Comparison of ENCODE assay signal across 2 cellular contexts in the genomic region with DNA sequence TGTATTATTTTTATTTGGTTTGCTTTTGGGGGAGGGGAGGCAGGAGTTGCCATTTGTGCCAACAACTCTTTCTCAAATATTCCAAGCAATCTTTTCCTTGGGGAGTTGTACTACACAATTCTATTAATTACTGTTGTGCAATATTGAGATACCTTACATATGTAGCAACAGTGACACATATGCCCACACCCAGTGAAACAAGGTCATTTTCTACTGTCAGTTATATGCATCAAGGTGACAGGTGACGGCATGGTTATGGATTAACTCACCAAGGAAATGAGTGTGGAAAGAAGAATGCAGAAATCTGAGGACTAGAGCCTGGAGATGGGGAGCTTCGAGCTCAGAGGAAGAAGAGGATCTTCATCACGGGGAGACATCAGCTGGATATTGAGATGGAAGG.
TF ChIP-seq lines count a peak whose summit lies in the region.

No MANE protein-coding gene starts in this region.

TF ChIP-seq in SK-N-SH, 30 proteins besides CTCF, POLR2A, EP300 and RAD21:
- TF ChIP-seq, protein P1, sequence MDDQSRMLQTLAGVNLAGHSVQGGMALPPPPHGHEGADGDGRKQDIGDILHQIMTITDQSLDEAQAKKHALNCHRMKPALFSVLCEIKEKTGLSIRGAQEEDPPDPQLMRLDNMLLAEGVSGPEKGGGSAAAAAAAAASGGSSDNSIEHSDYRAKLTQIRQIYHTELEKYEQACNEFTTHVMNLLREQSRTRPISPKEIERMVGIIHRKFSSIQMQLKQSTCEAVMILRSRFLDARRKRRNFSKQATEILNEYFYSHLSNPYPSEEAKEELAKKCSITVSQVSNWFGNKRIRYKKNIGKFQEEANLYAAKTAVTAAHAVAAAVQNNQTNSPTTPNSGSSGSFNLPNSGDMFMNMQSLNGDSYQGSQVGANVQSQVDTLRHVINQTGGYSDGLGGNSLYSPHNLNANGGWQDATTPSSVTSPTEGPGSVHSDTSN (IDR thresholded peaks at IDR 0.05) = peak; percentile 42
- TF ChIP-seq GATA2 (CRISPR knock-in tag; IDR thresholded peaks at IDR 0.05) = no peak
- TF ChIP-seq YY1 (IDR thresholded peaks at IDR 0.05; ENCODE audit: low read depth) = no peak
- TF ChIP-seq TCF12 (IDR thresholded peaks at IDR 0.05) = no peak
TF ChIP-seq in SK-N-SH: peak in this region for 1.

TF ChIP-seq in SK-N-SH treated with all-trans-retinoic acid at 6 μM for 48 hours, 23 proteins besides CTCF, POLR2A, EP300 and RAD21:
- TF ChIP-seq, protein P2, sequence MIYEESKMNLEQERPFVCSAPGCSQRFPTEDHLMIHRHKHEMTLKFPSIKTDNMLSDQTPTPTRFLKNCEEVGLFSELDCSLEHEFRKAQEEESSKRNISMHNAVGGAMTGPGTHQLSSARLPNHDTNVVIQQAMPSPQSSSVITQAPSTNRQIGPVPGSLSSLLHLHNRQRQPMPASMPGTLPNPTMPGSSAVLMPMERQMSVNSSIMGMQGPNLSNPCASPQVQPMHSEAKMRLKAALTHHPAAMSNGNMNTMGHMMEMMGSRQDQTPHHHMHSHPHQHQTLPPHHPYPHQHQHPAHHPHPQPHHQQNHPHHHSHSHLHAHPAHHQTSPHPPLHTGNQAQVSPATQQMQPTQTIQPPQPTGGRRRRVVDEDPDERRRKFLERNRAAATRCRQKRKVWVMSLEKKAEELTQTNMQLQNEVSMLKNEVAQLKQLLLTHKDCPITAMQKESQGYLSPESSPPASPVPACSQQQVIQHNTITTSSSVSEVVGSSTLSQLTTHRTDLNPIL (CRISPR knock-in tag; IDR thresholded peaks at IDR 0.05; ENCODE audit: low read depth) = no peak
- TF ChIP-seq ZNF70 (CRISPR knock-in tag; IDR thresholded peaks at IDR 0.05) (no peak), ZFP3 (CRISPR knock-in tag; IDR thresholded peaks at IDR 0.05) (no peak), TCF4 (CRISPR knock-in tag; IDR thresholded peaks at IDR 0.05; ENCODE audit: borderline replicate concordance) (no peak), ISL1 (CRISPR knock-in tag; IDR thresholded peaks at IDR 0.05) (no peak), RARB (CRISPR knock-in tag; IDR thresholded peaks at IDR 0.05) (no peak), CSDC2 (CRISPR knock-in tag; IDR thresholded peaks at IDR 0.05) (no peak)
- TF ChIP-seq, protein P3, sequence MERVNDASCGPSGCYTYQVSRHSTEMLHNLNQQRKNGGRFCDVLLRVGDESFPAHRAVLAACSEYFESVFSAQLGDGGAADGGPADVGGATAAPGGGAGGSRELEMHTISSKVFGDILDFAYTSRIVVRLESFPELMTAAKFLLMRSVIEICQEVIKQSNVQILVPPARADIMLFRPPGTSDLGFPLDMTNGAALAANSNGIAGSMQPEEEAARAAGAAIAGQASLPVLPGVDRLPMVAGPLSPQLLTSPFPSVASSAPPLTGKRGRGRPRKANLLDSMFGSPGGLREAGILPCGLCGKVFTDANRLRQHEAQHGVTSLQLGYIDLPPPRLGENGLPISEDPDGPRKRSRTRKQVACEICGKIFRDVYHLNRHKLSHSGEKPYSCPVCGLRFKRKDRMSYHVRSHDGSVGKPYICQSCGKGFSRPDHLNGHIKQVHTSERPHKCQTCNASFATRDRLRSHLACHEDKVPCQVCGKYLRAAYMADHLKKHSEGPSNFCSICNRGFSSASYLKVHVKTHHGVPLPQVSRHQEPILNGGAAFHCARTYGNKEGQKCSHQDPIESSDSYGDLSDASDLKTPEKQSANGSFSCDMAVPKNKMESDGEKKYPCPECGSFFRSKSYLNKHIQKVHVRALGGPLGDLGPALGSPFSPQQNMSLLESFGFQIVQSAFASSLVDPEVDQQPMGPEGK (CRISPR knock-in tag; IDR thresholded peaks at IDR 0.05; ENCODE audit: borderline replicate concordance) = no peak
- TF ChIP-seq, protein P4, sequence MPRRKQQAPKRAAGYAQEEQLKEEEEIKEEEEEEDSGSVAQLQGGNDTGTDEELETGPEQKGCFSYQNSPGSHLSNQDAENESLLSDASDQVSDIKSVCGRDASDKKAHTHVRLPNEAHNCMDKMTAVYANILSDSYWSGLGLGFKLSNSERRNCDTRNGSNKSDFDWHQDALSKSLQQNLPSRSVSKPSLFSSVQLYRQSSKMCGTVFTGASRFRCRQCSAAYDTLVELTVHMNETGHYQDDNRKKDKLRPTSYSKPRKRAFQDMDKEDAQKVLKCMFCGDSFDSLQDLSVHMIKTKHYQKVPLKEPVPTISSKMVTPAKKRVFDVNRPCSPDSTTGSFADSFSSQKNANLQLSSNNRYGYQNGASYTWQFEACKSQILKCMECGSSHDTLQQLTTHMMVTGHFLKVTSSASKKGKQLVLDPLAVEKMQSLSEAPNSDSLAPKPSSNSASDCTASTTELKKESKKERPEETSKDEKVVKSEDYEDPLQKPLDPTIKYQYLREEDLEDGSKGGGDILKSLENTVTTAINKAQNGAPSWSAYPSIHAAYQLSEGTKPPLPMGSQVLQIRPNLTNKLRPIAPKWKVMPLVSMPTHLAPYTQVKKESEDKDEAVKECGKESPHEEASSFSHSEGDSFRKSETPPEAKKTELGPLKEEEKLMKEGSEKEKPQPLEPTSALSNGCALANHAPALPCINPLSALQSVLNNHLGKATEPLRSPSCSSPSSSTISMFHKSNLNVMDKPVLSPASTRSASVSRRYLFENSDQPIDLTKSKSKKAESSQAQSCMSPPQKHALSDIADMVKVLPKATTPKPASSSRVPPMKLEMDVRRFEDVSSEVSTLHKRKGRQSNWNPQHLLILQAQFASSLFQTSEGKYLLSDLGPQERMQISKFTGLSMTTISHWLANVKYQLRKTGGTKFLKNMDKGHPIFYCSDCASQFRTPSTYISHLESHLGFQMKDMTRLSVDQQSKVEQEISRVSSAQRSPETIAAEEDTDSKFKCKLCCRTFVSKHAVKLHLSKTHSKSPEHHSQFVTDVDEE (CRISPR knock-in tag; IDR thresholded peaks at IDR 0.05) = no peak
